1 cellular context compared by ENCODE assay signal in genomic region chr3:19946291-19946831, GRCh38.
TF ChIP-seq lines count a peak whose summit lies in the region.

No MANE protein-coding gene starts in this region.

TF ChIP-seq in K562, 482 proteins besides CTCF, POLR2A, EP300 and RAD21 (continued from another document and continues in another):
- TF ChIP-seq RBM39 (optimal IDR thresholded peaks at IDR 0.05; ENCODE audit: low read depth, low read length) (peak; percentile 44), MTA3 (IDR thresholded peaks at IDR 0.05; ENCODE audit: borderline replicate concordance) (no peak), MNT (conservative IDR thresholded peaks at IDR 0.05) (no peak), ZNF398 (CRISPR knock-in tag; IDR thresholded peaks at IDR 0.05) (no peak), ZNF212 (CRISPR knock-in tag; IDR thresholded peaks at IDR 0.05) (0 out of 2 replicates have a peak, but pooled peaks have one; percentile 81), FOXO4 (CRISPR knock-in tag; IDR thresholded peaks at IDR 0.05) (0 out of 2 replicates have a peak, but pooled peaks have one; percentile 85), PYGO2 (tag; IDR thresholded peaks at IDR 0.05) (peak; percentile 15; the same call in 1 of the 2 replicates), HMGXB4 (CRISPR knock-in tag; IDR thresholded peaks at IDR 0.05) (peak; percentile 11; the same call in 1 of the 2 replicates), IRF9 (tag; IDR thresholded peaks at IDR 0.05) (no peak), STAT6 (CRISPR knock-in tag; IDR thresholded peaks at IDR 0.05) (no peak), MCM5 (IDR thresholded peaks at IDR 0.05; ENCODE audit: low read depth) (no peak), SP2 (IDR thresholded peaks at IDR 0.05; ENCODE audit: extremely low read depth, low read depth, low read length, poor library complexity, severe bottlenecking) (no peak), NCOA1 (IDR thresholded peaks at IDR 0.05; ENCODE audit: low read depth) (no peak), NCOA2 (IDR thresholded peaks at IDR 0.05; ENCODE audit: partially characterized antibody in 2 of 2) (no peak), E2F3 (CRISPR knock-in tag; IDR thresholded peaks at IDR 0.05) (0 out of 2 replicates have a peak, but pooled peaks have one; percentile 68), NR3C1 (CRISPR knock-in tag; IDR thresholded peaks at IDR 0.05) (no peak), ZNF436 (CRISPR knock-in tag; IDR thresholded peaks at IDR 0.05) (no peak), STAT5A (IDR thresholded peaks at IDR 0.05; ENCODE audit: borderline replicate concordance, low read length) (no peak), NFE2L1 (tag; IDR thresholded peaks at IDR 0.05; ENCODE audit: borderline replicate concordance, low read depth) (no peak), FOS (IDR thresholded peaks at IDR 0.05; ENCODE audit: extremely low read depth, insufficient read length) (no peak), ZNF282 (CRISPR knock-in tag; IDR thresholded peaks at IDR 0.05) (no peak), DMBX1 (CRISPR knock-in tag; IDR thresholded peaks at IDR 0.05; ENCODE audit: borderline replicate concordance) (0 out of 2 replicates have a peak, but pooled peaks have one; percentile 62), NFRKB (IDR thresholded peaks at IDR 0.05; ENCODE audit: low read depth) (peak; percentile 99), CGGBP1 (CRISPR knock-in tag; IDR thresholded peaks at IDR 0.05) (no peak), NFE2 (IDR thresholded peaks at IDR 0.05; ENCODE audit: low read depth) (no peak), ZNF780A (CRISPR knock-in tag; IDR thresholded peaks at IDR 0.05) (no peak), MEIS2 (IDR thresholded peaks at IDR 0.05; ENCODE audit: partially characterized antibody) (no peak), ZNF79 (CRISPR knock-in tag; IDR thresholded peaks at IDR 0.05; ENCODE audit: low read depth) (0 out of 2 replicates have a peak, but pooled peaks have one; percentile 54), ATF4 (CRISPR knock-in tag; IDR thresholded peaks at IDR 0.05) (no peak), HNRNPL (IDR thresholded peaks at IDR 0.05; ENCODE audit: low read depth, low read length) (peak; percentile 1; the same call in 1 of the 2 replicates), TCFL5 (CRISPR knock-in tag; conservative IDR thresholded peaks at IDR 0.05) (peak; percentile 58; the same call in 1 of the 2 replicates), ATF2 (CRISPR knock-in tag; IDR thresholded peaks at IDR 0.05) (no peak), ZNF766 (CRISPR knock-in tag; conservative IDR thresholded peaks at IDR 0.05) (peak; percentile 45; the same call in 1 of the 2 replicates), RBM25 (IDR thresholded peaks at IDR 0.05; ENCODE audit: low read depth, low read length, severe bottlenecking) (no peak), HSF4 (CRISPR knock-in tag; IDR thresholded peaks at IDR 0.05; ENCODE audit: borderline replicate concordance) (no peak), RBFOX2 (IDR thresholded peaks at IDR 0.05; ENCODE audit: low read depth, low read length) (no peak), ZFP36 (IDR thresholded peaks at IDR 0.05; ENCODE audit: low read depth, low read length, partially characterized antibody) (no peak), ZNF707 (CRISPR knock-in tag; conservative IDR thresholded peaks at IDR 0.05) (0 out of 2 replicates have a peak, but pooled peaks have one; percentile 42), TFAM (CRISPR knock-in tag; conservative IDR thresholded peaks at IDR 0.05) (no peak), ZC3H4 (CRISPR knock-in tag; IDR thresholded peaks at IDR 0.05; ENCODE audit: borderline replicate concordance) (no peak), E2F6 (IDR thresholded peaks at IDR 0.05; ENCODE audit: borderline replicate concordance in 1 of 2, extremely low read depth in 1 of 2, insufficient read depth in 1 of 2, insufficient read length in 1 of 2, low read depth in 1 of 2, low read length in 1 of 2, poor library complexity in 1 of 2, severe bottlenecking in 1 of 2) (no peak), GTF2F1 (IDR thresholded peaks at IDR 0.05; ENCODE audit: low read depth, low read length) (no peak), HDAC2 (IDR thresholded peaks at IDR 0.05) (no peak), ASH1L (IDR thresholded peaks at IDR 0.05; ENCODE audit: borderline replicate concordance, low read depth, partially characterized antibody) (no peak), PHF8 (IDR thresholded peaks at IDR 0.05; ENCODE audit: borderline replicate concordance, low read length) (peak; percentile 25), FOXK1 (CRISPR knock-in tag; IDR thresholded peaks at IDR 0.05; ENCODE audit: borderline replicate concordance) (no peak), ZNF57 (CRISPR knock-in tag; IDR thresholded peaks at IDR 0.05) (no peak), FOXA3 (CRISPR knock-in tag; conservative IDR thresholded peaks at IDR 0.05 in 1 of 2, IDR thresholded peaks at IDR 0.05 in 1 of 2) (peak in 1 of 2 experiments; percentile 28; a peak in 1 of 4 replicates), TBL1XR1 (IDR thresholded peaks at IDR 0.05; ENCODE audit: low read length in 2 of 2) (no peak), SP1 (CRISPR knock-in tag; IDR thresholded peaks at IDR 0.05) (no peak), ZBTB8A (IDR thresholded peaks at IDR 0.05; ENCODE audit: partially characterized antibody) (no peak), PREB (CRISPR knock-in tag; IDR thresholded peaks at IDR 0.05) (no peak)
